Comparison of ENCODE assay signal across 1 cellular context in the genomic region with DNA sequence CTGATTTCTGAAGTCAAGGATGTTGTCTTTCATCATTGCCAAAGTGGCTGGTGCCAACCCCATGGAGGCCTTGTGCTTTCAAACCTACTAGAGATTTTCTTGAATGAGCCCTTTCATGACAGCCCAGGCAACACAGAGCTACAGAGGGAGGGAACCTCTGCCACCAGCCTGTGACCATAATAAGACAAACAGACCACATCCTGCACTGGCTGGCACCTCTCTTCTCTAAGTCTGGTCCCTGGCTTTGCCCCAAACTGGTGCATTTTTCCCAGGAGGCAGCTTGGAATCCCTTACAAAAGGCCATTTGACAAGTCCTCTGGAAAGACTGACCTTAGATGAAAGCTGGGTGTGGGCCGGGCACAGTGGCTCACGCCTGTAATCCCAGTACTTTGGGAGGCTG.
TF ChIP-seq lines count a peak whose summit lies in the region.

No MANE protein-coding gene starts in this region.

TF ChIP-seq in H1, 55 proteins besides CTCF, POLR2A, EP300 and RAD21 (continued from another document):
- TF ChIP-seq, protein P1, sequence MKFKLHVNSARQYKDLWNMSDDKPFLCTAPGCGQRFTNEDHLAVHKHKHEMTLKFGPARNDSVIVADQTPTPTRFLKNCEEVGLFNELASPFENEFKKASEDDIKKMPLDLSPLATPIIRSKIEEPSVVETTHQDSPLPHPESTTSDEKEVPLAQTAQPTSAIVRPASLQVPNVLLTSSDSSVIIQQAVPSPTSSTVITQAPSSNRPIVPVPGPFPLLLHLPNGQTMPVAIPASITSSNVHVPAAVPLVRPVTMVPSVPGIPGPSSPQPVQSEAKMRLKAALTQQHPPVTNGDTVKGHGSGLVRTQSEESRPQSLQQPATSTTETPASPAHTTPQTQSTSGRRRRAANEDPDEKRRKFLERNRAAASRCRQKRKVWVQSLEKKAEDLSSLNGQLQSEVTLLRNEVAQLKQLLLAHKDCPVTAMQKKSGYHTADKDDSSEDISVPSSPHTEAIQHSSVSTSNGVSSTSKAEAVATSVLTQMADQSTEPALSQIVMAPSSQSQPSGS (IDR thresholded peaks at IDR 0.05; ENCODE audit: low read length), result no peak
- TF ChIP-seq NANOG (IDR thresholded peaks at IDR 0.05; ENCODE audit: insufficient read depth, low read depth, low read length, poor library complexity, severe bottlenecking), result no peak
- no peak for TF ChIP-seq TEAD4 (IDR thresholded peaks at IDR 0.05; ENCODE audit: low read depth, low read length)
- TF ChIP-seq, protein P2, sequence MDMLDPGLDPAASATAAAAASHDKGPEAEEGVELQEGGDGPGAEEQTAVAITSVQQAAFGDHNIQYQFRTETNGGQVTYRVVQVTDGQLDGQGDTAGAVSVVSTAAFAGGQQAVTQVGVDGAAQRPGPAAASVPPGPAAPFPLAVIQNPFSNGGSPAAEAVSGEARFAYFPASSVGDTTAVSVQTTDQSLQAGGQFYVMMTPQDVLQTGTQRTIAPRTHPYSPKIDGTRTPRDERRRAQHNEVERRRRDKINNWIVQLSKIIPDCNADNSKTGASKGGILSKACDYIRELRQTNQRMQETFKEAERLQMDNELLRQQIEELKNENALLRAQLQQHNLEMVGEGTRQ (IDR thresholded peaks at IDR 0.05; ENCODE audit: low read length), result no peak
- TF ChIP-seq POLR2AphosphoS5 (IDR thresholded peaks at IDR 0.05; ENCODE audit: low read depth, low read length), result no peak
- no peak for TF ChIP-seq RXRA (IDR thresholded peaks at IDR 0.05; ENCODE audit: insufficient read depth, low read depth, low read length)
- TF ChIP-seq, protein P3, sequence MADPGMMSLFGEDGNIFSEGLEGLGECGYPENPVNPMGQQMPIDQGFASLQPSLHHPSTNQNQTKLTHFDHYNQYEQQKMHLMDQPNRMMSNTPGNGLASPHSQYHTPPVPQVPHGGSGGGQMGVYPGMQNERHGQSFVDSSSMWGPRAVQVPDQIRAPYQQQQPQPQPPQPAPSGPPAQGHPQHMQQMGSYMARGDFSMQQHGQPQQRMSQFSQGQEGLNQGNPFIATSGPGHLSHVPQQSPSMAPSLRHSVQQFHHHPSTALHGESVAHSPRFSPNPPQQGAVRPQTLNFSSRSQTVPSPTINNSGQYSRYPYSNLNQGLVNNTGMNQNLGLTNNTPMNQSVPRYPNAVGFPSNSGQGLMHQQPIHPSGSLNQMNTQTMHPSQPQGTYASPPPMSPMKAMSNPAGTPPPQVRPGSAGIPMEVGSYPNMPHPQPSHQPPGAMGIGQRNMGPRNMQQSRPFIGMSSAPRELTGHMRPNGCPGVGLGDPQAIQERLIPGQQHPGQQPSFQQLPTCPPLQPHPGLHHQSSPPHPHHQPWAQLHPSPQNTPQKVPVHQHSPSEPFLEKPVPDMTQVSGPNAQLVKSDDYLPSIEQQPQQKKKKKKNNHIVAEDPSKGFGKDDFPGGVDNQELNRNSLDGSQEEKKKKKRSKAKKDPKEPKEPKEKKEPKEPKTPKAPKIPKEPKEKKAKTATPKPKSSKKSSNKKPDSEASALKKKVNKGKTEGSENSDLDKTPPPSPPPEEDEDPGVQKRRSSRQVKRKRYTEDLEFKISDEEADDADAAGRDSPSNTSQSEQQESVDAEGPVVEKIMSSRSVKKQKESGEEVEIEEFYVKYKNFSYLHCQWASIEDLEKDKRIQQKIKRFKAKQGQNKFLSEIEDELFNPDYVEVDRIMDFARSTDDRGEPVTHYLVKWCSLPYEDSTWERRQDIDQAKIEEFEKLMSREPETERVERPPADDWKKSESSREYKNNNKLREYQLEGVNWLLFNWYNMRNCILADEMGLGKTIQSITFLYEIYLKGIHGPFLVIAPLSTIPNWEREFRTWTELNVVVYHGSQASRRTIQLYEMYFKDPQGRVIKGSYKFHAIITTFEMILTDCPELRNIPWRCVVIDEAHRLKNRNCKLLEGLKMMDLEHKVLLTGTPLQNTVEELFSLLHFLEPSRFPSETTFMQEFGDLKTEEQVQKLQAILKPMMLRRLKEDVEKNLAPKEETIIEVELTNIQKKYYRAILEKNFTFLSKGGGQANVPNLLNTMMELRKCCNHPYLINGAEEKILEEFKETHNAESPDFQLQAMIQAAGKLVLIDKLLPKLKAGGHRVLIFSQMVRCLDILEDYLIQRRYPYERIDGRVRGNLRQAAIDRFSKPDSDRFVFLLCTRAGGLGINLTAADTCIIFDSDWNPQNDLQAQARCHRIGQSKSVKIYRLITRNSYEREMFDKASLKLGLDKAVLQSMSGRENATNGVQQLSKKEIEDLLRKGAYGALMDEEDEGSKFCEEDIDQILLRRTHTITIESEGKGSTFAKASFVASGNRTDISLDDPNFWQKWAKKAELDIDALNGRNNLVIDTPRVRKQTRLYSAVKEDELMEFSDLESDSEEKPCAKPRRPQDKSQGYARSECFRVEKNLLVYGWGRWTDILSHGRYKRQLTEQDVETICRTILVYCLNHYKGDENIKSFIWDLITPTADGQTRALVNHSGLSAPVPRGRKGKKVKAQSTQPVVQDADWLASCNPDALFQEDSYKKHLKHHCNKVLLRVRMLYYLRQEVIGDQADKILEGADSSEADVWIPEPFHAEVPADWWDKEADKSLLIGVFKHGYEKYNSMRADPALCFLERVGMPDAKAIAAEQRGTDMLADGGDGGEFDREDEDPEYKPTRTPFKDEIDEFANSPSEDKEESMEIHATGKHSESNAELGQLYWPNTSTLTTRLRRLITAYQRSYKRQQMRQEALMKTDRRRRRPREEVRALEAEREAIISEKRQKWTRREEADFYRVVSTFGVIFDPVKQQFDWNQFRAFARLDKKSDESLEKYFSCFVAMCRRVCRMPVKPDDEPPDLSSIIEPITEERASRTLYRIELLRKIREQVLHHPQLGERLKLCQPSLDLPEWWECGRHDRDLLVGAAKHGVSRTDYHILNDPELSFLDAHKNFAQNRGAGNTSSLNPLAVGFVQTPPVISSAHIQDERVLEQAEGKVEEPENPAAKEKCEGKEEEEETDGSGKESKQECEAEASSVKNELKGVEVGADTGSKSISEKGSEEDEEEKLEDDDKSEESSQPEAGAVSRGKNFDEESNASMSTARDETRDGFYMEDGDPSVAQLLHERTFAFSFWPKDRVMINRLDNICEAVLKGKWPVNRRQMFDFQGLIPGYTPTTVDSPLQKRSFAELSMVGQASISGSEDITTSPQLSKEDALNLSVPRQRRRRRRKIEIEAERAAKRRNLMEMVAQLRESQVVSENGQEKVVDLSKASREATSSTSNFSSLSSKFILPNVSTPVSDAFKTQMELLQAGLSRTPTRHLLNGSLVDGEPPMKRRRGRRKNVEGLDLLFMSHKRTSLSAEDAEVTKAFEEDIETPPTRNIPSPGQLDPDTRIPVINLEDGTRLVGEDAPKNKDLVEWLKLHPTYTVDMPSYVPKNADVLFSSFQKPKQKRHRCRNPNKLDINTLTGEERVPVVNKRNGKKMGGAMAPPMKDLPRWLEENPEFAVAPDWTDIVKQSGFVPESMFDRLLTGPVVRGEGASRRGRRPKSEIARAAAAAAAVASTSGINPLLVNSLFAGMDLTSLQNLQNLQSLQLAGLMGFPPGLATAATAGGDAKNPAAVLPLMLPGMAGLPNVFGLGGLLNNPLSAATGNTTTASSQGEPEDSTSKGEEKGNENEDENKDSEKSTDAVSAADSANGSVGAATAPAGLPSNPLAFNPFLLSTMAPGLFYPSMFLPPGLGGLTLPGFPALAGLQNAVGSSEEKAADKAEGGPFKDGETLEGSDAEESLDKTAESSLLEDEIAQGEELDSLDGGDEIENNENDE (IDR thresholded peaks at IDR 0.05; ENCODE audit: insufficient replicate concordance, low read length), result no peak
- no peak for TF ChIP-seq CHD2 (IDR thresholded peaks at IDR 0.05; ENCODE audit: low read length)
- TF ChIP-seq SP1 (IDR thresholded peaks at IDR 0.05; ENCODE audit: low read depth, low read length), result no peak
- TF ChIP-seq TAF1 (IDR thresholded peaks at IDR 0.05; ENCODE audit: low read depth, low read length), result no peak
